ENCODE assay signal across 20 cellular contexts in the genomic region with DNA sequence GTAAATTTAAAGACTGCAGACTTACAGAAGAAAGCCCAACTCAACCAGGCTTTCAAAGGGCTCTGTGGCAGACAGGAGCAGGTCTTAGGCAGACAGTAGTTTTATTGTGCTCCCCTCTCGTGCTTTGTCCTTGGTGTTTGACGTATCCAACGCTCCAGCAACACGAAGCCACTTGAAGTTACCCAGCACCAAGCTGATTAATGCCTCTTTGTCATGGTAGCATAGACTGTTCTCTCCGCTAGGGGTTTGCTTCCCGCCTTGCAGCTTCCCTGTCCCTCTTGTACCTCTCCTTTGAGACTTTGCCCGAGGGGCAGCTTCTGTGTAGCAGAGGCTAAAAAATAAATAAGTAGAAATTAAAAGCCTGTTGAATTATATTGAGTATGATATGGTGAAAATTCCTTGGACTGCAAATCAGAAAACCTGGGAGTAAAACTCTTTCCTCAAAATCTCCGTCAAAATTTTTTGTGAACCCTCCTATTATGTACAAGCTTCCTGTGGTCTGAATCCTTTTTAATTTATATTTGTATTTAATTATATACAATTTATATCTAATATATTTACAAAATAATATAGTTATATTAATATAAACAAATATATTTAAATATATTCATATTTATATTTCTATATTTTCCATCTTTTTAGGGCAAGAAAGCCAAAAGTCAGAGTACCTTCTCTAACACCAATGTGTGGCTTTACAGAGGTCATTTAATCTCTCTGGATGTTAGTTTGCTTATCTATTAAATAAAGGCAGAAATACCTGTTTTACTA.
DNase-seq lines count a peak whose midpoint lies in the region; ATAC-seq, FAIRE-seq and TF ChIP-seq lines count a peak whose summit lies in the region.
"Had no signal": no experiment of that assay in that cellular context is flagged by ENCODE, and none has a peak within 500 bp of the region (broad histone marks: within the 10 kb centered on the region; RNA-seq: fewer than 3 reads in every experiment).

No MANE protein-coding gene starts in this region.

- no peak for TF ChIP-seq POLR2A in suprapubic skin (IDR thresholded peaks at IDR 0.05)

- H3K4me1 ChIP-seq in suprapubic skin (no peaks in the 10 kb centered on the region), heart right ventricle (no peaks in the 10 kb centered on the region)
- H3K4me1 ChIP-seq: esophagus squamous epithelium had no signal

- no peak overlapping the region for H3K4me3 ChIP-seq in bronchial epithelial cell (ENCODE audit: low read depth, low read length)
- no peak overlapping the region for H3K4me3 ChIP-seq in suprapubic skin
- no peak overlapping the region for H3K4me3 ChIP-seq in heart right ventricle
- H3K4me3 ChIP-seq: esophagus squamous epithelium, GM12878, skin epidermis had no signal

- 58% methylated on average over 8 of the region's 8 CpGs for WGBS in suprapubic skin
- WGBS in heart right ventricle, 2 donors, result 75 to 77% methylated on average over 8 of the region's 8 CpGs

- DNase-seq in Ammon's horn (ENCODE audit: low spot score) (peak; percentile 70), HT1080 (ENCODE audit: low read depth) (peak; percentile 10), bronchial epithelial cell (ENCODE audit: low read depth) (peak; percentile 6), left kidney (ENCODE audit: low read depth, low spot score) (peak; percentile 58), suprapubic skin (ENCODE audit: low spot score in 2 of 2) (no peak), heart right ventricle (no peak), NCI-H446 (lab: John Stamatoyannopoulos, UW) (no peak)
- DNase-seq: activated CD4-positive, alpha-beta T cell treated with anti-CD3 and anti-CD28 coated beads, Interleukin-2, amount 50 U/mL, for 1 hour; esophagus squamous epithelium; KBM-7; naive thymus-derived CD4-positive, alpha-beta T cell; NCI-H1930; NCI-H524; Right ventricle myocardium superior; stimulated activated CD4-positive, alpha-beta T cell treated with anti-CD3 and anti-CD28 coated beads, Interleukin-4, amount 100 ng/mL, for 1 hour had no signal

- no peak for FAIRE-seq in bronchial epithelial cell (lab: Jason Lieb, UNC)
- FAIRE-seq: GM12878, H54, keratinocyte had no signal

- intact Hi-C loops in heart right ventricle (cut with DNase I), result no loop called here

- no peaks in the 10 kb centered on the region for H3K27me3 ChIP-seq in bronchial epithelial cell (ENCODE audit: control insufficient read depth, insufficient read depth, low read length)
- peaks cover 3% of the 10 kb centered on the region for H3K27me3 ChIP-seq in suprapubic skin
- peaks cover 0 to 7% (median 0%) of the 10 kb centered on the region in 7 donors for H3K27me3 ChIP-seq in heart right ventricle
- H3K27me3 ChIP-seq: esophagus squamous epithelium had no signal

- H3K27ac ChIP-seq in suprapubic skin, result no peak overlapping the region
- no peak overlapping the region for H3K27ac ChIP-seq in heart right ventricle
- H3K27ac ChIP-seq: esophagus squamous epithelium, skin epidermis had no signal

- no peak for TF ChIP-seq EP300 in suprapubic skin (IDR thresholded peaks at IDR 0.05)

- TF ChIP-seq CTCF in bronchial epithelial cell (IDR thresholded peaks at IDR 0.05; ENCODE audit: insufficient read depth, low read length, severe bottlenecking) (peak; percentile 7), suprapubic skin (IDR thresholded peaks at IDR 0.05) (no peak), heart right ventricle (IDR thresholded peaks at IDR 0.05) (no peak)

- H3K9me3 ChIP-seq in suprapubic skin (no peaks in the 10 kb centered on the region), heart right ventricle (no peaks in the 10 kb centered on the region)
- H3K9me3 ChIP-seq: esophagus squamous epithelium had no signal

- H3K36me3 ChIP-seq in bronchial epithelial cell (ENCODE audit: control insufficient read depth, insufficient read depth, low read length), result no peaks in the 10 kb centered on the region
- no peaks in the 10 kb centered on the region for H3K36me3 ChIP-seq in suprapubic skin
- H3K36me3 ChIP-seq in heart right ventricle, result no peaks in the 10 kb centered on the region
- H3K36me3 ChIP-seq: esophagus squamous epithelium had no signal

- no peak for ATAC-seq in HG02678 (IDR thresholded peaks at IDR 0.05; ENCODE audit: unreplicated experiment)
- no peak for ATAC-seq in heart right ventricle
- ATAC-seq: GM12878; naive thymus-derived CD4-positive, alpha-beta T cell had no signal

Comparison
In these comparisons a context has a peak if more than half of its experiments do, and no peak if none do; other contexts are left out.
1. DNase-seq: peak in Ammon's horn (single experiment), HT1080 (single experiment), bronchial epithelial cell (single experiment) and left kidney (single experiment); none in suprapubic skin (0 of 2), heart right ventricle (0 of 2) and NCI-H446 (0 of 2).